In genomic region chr1:37940299-37940947, GRCh38 we compare ENCODE assay signal across 13 cellular contexts. TPM values are rescaled to one million over a fixed set of nuclear protein-coding genes. Genes with fewer than 3 reads are reported as not detected.
A peak's percentile ranks its signal among the peaks of the same experiment; 100 is the strongest.
DNase-seq lines count a peak whose midpoint lies in the region; ATAC-seq and TF ChIP-seq lines count a peak whose summit lies in the region.
"Had no signal": no experiment of that assay in that cellular context is flagged by ENCODE, and none has a peak within 500 bp of the region (broad histone marks: within the 10 kb centered on the region; RNA-seq: fewer than 3 reads in every experiment).

No MANE protein-coding gene starts in this region.

- H3K9ac ChIP-seq in GM23248, result no peak overlapping the region

- no peaks in the 10 kb centered on the region for H3K9me2 ChIP-seq in GM23248 (ENCODE audit: insufficient read depth)

- H4K20me1 ChIP-seq in GM23248 (ENCODE audit: insufficient read depth), result no peaks in the 10 kb centered on the region

- H3K9me3 ChIP-seq in body of pancreas (no peaks in the 10 kb centered on the region), GM23248 (ENCODE audit: low read depth) (no peaks in the 10 kb centered on the region)
- H3K9me3 ChIP-seq: Peyer's patch had no signal

- 27 to 56% methylated on average over 4 to 5 of the region's 5 CpGs for WGBS in body of pancreas, 2 donors
- 96 to 100% methylated on average over 5 of the region's 5 CpGs for WGBS in GM23248 (ENCODE audit: low coverage in 1 of 2, low lambda C conversion rate in 2 of 2, missing lambda C conversion rate in 2 of 2), 2 experiments

- H3K4me1 ChIP-seq in body of pancreas, result peaks cover 27% of the 10 kb centered on the region
- H3K4me1 ChIP-seq in GM23248 (ENCODE audit: insufficient read depth), result peaks cover 13% of the 10 kb centered on the region

- in situ Hi-C loops in G401 (cut with HindIII; ENCODE audit: low sequenced_read_pairs) (no loop called here), GM23248 (cut with MboI) (no loop called here)

- H3K27ac ChIP-seq in body of pancreas (peak overlapping the region; percentile 25 to 82 (median 73)), GM23248 (no peak overlapping the region)

- no peak for TF ChIP-seq POLR2A in body of pancreas (IDR thresholded peaks at IDR 0.05)

- peaks cover 7% of the 10 kb centered on the region for H3K79me2 ChIP-seq in GM23248 (ENCODE audit: insufficient read depth)

- H2AFZ ChIP-seq in GM23248, result no peak overlapping the region

- no peaks in the 10 kb centered on the region for H3F3A ChIP-seq in GM23248 (ENCODE audit: insufficient read depth)

- ATAC-seq in body of pancreas (peak; percentile 60), GM19328 (IDR thresholded peaks at IDR 0.05; ENCODE audit: unreplicated experiment) (no peak)
- ATAC-seq: naive thymus-derived CD8-positive, alpha-beta T cell had no signal

- H3K4me2 ChIP-seq in GM23248 (ENCODE audit: unreplicated experiment), result no peak overlapping the region

- intact Hi-C loops in body of pancreas (cut with DNase I) (no loop called here), posterior vena cava (cut with DNase I) (no loop called here)

- H3K4me3 ChIP-seq in body of pancreas (no peak overlapping the region), GM23248 (no peak overlapping the region)
- H3K4me3 ChIP-seq: Peyer's patch had no signal

- H3K27me3 ChIP-seq in body of pancreas (no peaks in the 10 kb centered on the region), GM23248 (replicated peaks; ENCODE audit: insufficient read depth) (no peaks in the 10 kb centered on the region)
- H3K27me3 ChIP-seq: Peyer's patch had no signal

- TF ChIP-seq CTCF in body of pancreas (IDR thresholded peaks at IDR 0.05), result no peak

- H3K36me3 ChIP-seq in body of pancreas (replicated peaks in 1 of 2; ENCODE audit: insufficient read depth in 1 of 2, low read depth in 2 of 2) (peaks cover 0 to 2% of the 10 kb centered on the region in 2 donors), GM23248 (ENCODE audit: low read depth) (peaks cover 23% of the 10 kb centered on the region; the same call in 1 of the 2 replicates)

- peak; percentile 99 for DNase-seq in G401 (ENCODE audit: low spot score)
- peak; percentile 80 for DNase-seq in NCI-H2196 (lab: John Stamatoyannopoulos, UW; ENCODE audit: unreplicated experiment)
- DNase-seq in body of pancreas, result peak; percentile 31 to 60 (median 44)
- DNase-seq in posterior vena cava (ENCODE audit: low spot score), result peak; percentile 41
- no peak for DNase-seq in GM23248
- no peak for DNase-seq in stimulated activated CD4-positive, alpha-beta T cell treated with anti-CD3 and anti-CD28 coated beads, Interleukin-4, amount 100 ng/mL, for 24 hours
- DNase-seq: activated CD4-positive, alpha-beta T cell treated with anti-CD3 and anti-CD28 coated beads, Interleukin-2, amount 50 U/mL, for 48 hours; activated effector memory CD4-positive, alpha-beta T cell treated with Interleukin-2 at 50 U/mL for 16 hours; CD8-positive, alpha-beta memory T cell; naive thymus-derived CD8-positive, alpha-beta T cell; NCI-H1436; Peyer's patch had no signal

RNA-seq across cellular contexts. Expression of gene INPP5B, which starts 6.4 kb away (rescaled TPM):
- total RNA-seq in G401 (2014; rRNA removed; shearing (Covaris generic)), result 17.5 and 17.7 TPM in 2 replicates
- total RNA-seq in body of pancreas (10 to 100 TPM; 11.5 to 13.5 TPM), posterior vena cava (10 to 100 TPM; 28.9 to 31.2 TPM)
- 24.4 and 34.3 TPM in 2 replicates for total RNA-seq in GM23248 (2014; rRNA removed; shearing (Covaris generic))
- 9.8 and 10.0 TPM in 2 replicates for polyA plus RNA-seq in GM23248 (2016; fragmentation: Nextera tagmentation; extraction: Ambion mirVana)

RNA-seq across cellular contexts. Expression of gene SF3A3, which starts 49.4 kb away (rescaled TPM):
- 115 and 149 TPM in 2 replicates for total RNA-seq in G401 (2014; rRNA removed; shearing (Covaris generic))
- total RNA-seq in body of pancreas (10 to 100 TPM; 22.1 to 54.1 TPM), posterior vena cava (10 to 100 TPM; 42.7 to 48.6 TPM)
- total RNA-seq in GM23248 (2014; rRNA removed; shearing (Covaris generic)), result 37.9 and 62.3 TPM in 2 replicates
- 63.4 and 72.3 TPM in 2 replicates for polyA plus RNA-seq in GM23248 (2016; fragmentation: Nextera tagmentation; extraction: Ambion mirVana)

Comparison
In these comparisons a context has a peak if more than half of its experiments do, and no peak if none do; other contexts are left out.
1. DNase-seq: peak in G401 (single experiment), NCI-H2196 (single experiment), body of pancreas (4 of 4) and posterior vena cava (single experiment); none in GM23248 (single experiment) and stimulated activated CD4-positive, alpha-beta T cell treated with anti-CD3 and anti-CD28 coated beads, Interleukin-4, amount 100 ng/mL, for 24 hours (single experiment).